ENCODE assay signal across 8 cellular contexts in genomic region chr17:44066204-44066930, GRCh38. TPM values are rescaled to one million over a fixed set of nuclear protein-coding genes. Genes with fewer than 3 reads are reported as not detected.
DNase-seq lines count a peak whose midpoint lies in the region; ATAC-seq and TF ChIP-seq lines count a peak whose summit lies in the region.

Gene LSM12, minus strand, starts transcription at chr17:44066671. Its CDS starts 84 bp downstream, at chr17:44066587.

- H3K4me3 ChIP-seq in ovary = peak within 1 kb of the TSS; percentile 64
- peak within 1 kb of the TSS; percentile 93 for H3K4me3 ChIP-seq in thoracic aorta

- TF ChIP-seq POLR2A in ovary (IDR thresholded peaks at IDR 0.05) = peak; percentile 74

- peaks cover 15% of the 10 kb centered on the region for H3K36me3 Mint-ChIP-seq in activated naive CD8-positive, alpha-beta T cell treated with anti-CD3 and anti-CD28 coated beads, Interleukin-2, amount 10 ng/mL, durations not matched to agents 7 days and 5 days

- no peaks in the 10 kb centered on the region for H3K27me3 Mint-ChIP-seq in activated naive CD8-positive, alpha-beta T cell treated with anti-CD3 and anti-CD28 coated beads, Interleukin-2, amount 10 ng/mL, durations not matched to agents 7 days and 5 days

- H3K9me3 ChIP-seq in ovary = no peaks in the 10 kb centered on the region
- H3K9me3 ChIP-seq in thoracic aorta = no peaks in the 10 kb centered on the region

- TF ChIP-seq EP300 in ovary (IDR thresholded peaks at IDR 0.05) = no peak

- ATAC-seq in HG02623 (IDR thresholded peaks at IDR 0.05; ENCODE audit: unreplicated experiment) = peak; percentile 61
- peak; percentile 75 for ATAC-seq in activated naive CD8-positive, alpha-beta T cell treated with anti-CD3 and anti-CD28 coated beads, Interleukin-2, amount 10 ng/mL, durations not matched to agents 7 days and 5 days (ENCODE audit: low read depth)
- peak; percentile 87 for ATAC-seq in Right ventricle myocardium inferior
- ATAC-seq in thoracic aorta (ENCODE audit: insufficient number of reproducible peaks, low FRiP score, low read depth) = peak; percentile 71

- no peaks in the 10 kb centered on the region for H3K36me3 ChIP-seq in ovary
- H3K36me3 ChIP-seq in thoracic aorta = peaks cover 6% of the 10 kb centered on the region

- peaks cover 35% of the 10 kb centered on the region for H3K4me1 Mint-ChIP-seq in activated naive CD8-positive, alpha-beta T cell treated with anti-CD3 and anti-CD28 coated beads, Interleukin-2, amount 10 ng/mL, durations not matched to agents 7 days and 5 days

- H3K4me1 ChIP-seq in ovary (ENCODE audit: insufficient read depth) (peaks cover 3% of the 10 kb centered on the region), thoracic aorta (ENCODE audit: control insufficient read depth in 1 of 2, low read depth in 2 of 2) (peaks cover 17 to 27% of the 10 kb centered on the region in 2 donors)

- peak; percentile 43 for DNase-seq in GM04503 (ENCODE audit: low read depth)
- peak; percentile 37 for DNase-seq in NCI-H128 (lab: John Stamatoyannopoulos, UW; ENCODE audit: unreplicated experiment)
- DNase-seq in SW 1271 (lab: John Stamatoyannopoulos, UW) = peak; percentile 57 to 84
- DNase-seq in activated naive CD8-positive, alpha-beta T cell treated with anti-CD3 and anti-CD28 coated beads, Interleukin-2, amount 10 ng/mL, durations not matched to agents 7 days and 5 days = peak; percentile 97
- peak; percentile 96 for DNase-seq in Right ventricle myocardium inferior (ENCODE audit: missing footprints)
- DNase-seq in ovary = peak; percentile 85 to 95 (median 90)
- DNase-seq in thoracic aorta (ENCODE audit: low spot score) = peak; percentile 56

- peak within 1 kb of the TSS; percentile 97 for H3K27ac Mint-ChIP-seq in activated naive CD8-positive, alpha-beta T cell treated with anti-CD3 and anti-CD28 coated beads, Interleukin-2, amount 10 ng/mL, durations not matched to agents 7 days and 5 days

- H3K9me3 Mint-ChIP-seq in activated naive CD8-positive, alpha-beta T cell treated with anti-CD3 and anti-CD28 coated beads, Interleukin-2, amount 10 ng/mL, durations not matched to agents 7 days and 5 days = no peaks in the 10 kb centered on the region

- no peaks in the 10 kb centered on the region for H3K27me3 ChIP-seq in ovary
- no peaks in the 10 kb centered on the region for H3K27me3 ChIP-seq in thoracic aorta (replicated peaks; ENCODE audit: insufficient read depth)

- TF ChIP-seq CTCF in ovary (IDR thresholded peaks at IDR 0.05) = no peak
- no peak for TF ChIP-seq CTCF in thoracic aorta (IDR thresholded peaks at IDR 0.05)

- POLR2A ChIA-PET in activated naive CD8-positive, alpha-beta T cell treated with anti-CD3 and anti-CD28 coated beads, Interleukin-2, amount 10 ng/mL, durations not matched to agents 7 days and 5 days (lab: Charles Lee) = interaction anchor here (0.5 to 2.0 kb wide), 9 partner anchors 11 to 706 kb away, joined by 3 to 10 read pairs (median 4); partner anchors contain the start of genes HDAC5 and UBTF

- 0 to 1% (median 0%) methylated on average over 51 to 65 of the region's 65 CpGs for WGBS in ovary, 3 donors

- H3K27ac ChIP-seq in ovary (peak within 1 kb of the TSS; percentile 88 to 95), thoracic aorta (peak within 1 kb of the TSS; percentile 86 to 98)

- intact Hi-C loops in Right ventricle myocardium inferior (cut with DNase I) = no loop called here
- intact Hi-C loops in ovary (cut with DNase I) = loop anchor here in 3 of 4 donors (5.0 to 10.0 kb wide), 3 partner anchors 46 to 258 kb away; partner anchors contain the start of genes HDAC5 (in 1 of the 3) and SLC25A39 (in 1 of the 3)

- peak within 1 kb of the TSS; percentile 99 for H3K4me3 Mint-ChIP-seq in activated naive CD8-positive, alpha-beta T cell treated with anti-CD3 and anti-CD28 coated beads, Interleukin-2, amount 10 ng/mL, durations not matched to agents 7 days and 5 days

RNA-seq across cellular contexts. Expression of gene LSM12, which starts in this region (rescaled TPM):
- total RNA-seq in activated naive CD8-positive, alpha-beta T cell treated with anti-CD3 and anti-CD28 coated beads, Interleukin-2, amount 10 ng/mL, durations not matched to agents 7 days and 5 days = 10 to 100 TPM; 46.9 to 51.4 TPM
- 47.6 TPM for total RNA-seq in Right ventricle myocardium inferior
- 10 to 100 TPM; 21.3 to 54.6 (median 37.1) TPM for total RNA-seq in ovary
- polyA plus RNA-seq in ovary = 10 to 100 TPM; 17.1 to 29.2 TPM
- total RNA-seq in thoracic aorta = 10 to 100 TPM; 24.9 to 30.8 TPM

Comparison
In these comparisons a context has a peak if more than half of its experiments do, and no peak if none do; other contexts are left out.
1. Peak in every context shown above with its lines: DNase-seq, ATAC-seq, H3K4me3 ChIP-seq and H3K27ac ChIP-seq.
2. DNase-seq: peak in every context shown above with its lines; median percentile 97 in activated naive CD8-positive, alpha-beta T cell treated with anti-CD3 and anti-CD28 coated beads, Interleukin-2, amount 10 ng/mL, durations not matched to agents 7 days and 5 days; 96 in Right ventricle myocardium inferior; 90 in ovary; 70 in SW 1271; 56 in thoracic aorta; 43 in GM04503; 37 in NCI-H128.